ENCODE assay signal across 19 cellular contexts in genomic region chr10:59959619-59960018, GRCh38.
"Had no signal": no experiment of that assay in that cellular context is flagged by ENCODE, and none has a peak within 500 bp of the region (broad histone marks: within the 10 kb centered on the region; RNA-seq: fewer than 3 reads in every experiment).

No MANE protein-coding gene starts in this region.

- H3K27ac Mint-ChIP-seq: dendritic cell treated with granulocyte-macrophage colony-stimulating factor and Interleukin-4, amounts not matched to agents 40 ng/mL and 50 ng/mL, for 4 days; effector memory CD8-positive, alpha-beta T cell; natural killer cell treated with Interleukin-12 subunit alpha and Interleukin-12 subunit beta and Interleukin-15 and Interleukin-18, amount 100 ng/mL, for 72 hours; type B pancreatic cell had no signal

- DNase-seq: cerebellar nuclear complex; effector memory CD8-positive, alpha-beta T cell; foreskin melanocyte; heart left ventricle; hippocampal formation; kidney glomerular epithelial cell; psoas muscle; retina; stimulated activated CD4-positive, alpha-beta T cell treated with anti-CD3 and anti-CD28 coated beads, Interleukin-2, amount 100 ng/mL, for 24 hours; stimulated activated naive CD4-positive, alpha-beta T cell; stomach; substantia nigra had no signal

- H3K4me3 Mint-ChIP-seq: dendritic cell treated with granulocyte-macrophage colony-stimulating factor and Interleukin-4, amounts not matched to agents 40 ng/mL and 50 ng/mL, for 4 days; effector memory CD8-positive, alpha-beta T cell; natural killer cell treated with Interleukin-12 subunit alpha and Interleukin-12 subunit beta and Interleukin-15 and Interleukin-18, amount 100 ng/mL, for 72 hours; type B pancreatic cell had no signal

- H3K27me3 Mint-ChIP-seq: dendritic cell treated with granulocyte-macrophage colony-stimulating factor and Interleukin-4, amounts not matched to agents 40 ng/mL and 50 ng/mL, for 4 days; type B pancreatic cell had no signal

- H3K9me3 ChIP-seq: heart left ventricle, psoas muscle, stomach, thoracic aorta had no signal

- H3K9me3 Mint-ChIP-seq: dendritic cell treated with granulocyte-macrophage colony-stimulating factor and Interleukin-4, amounts not matched to agents 40 ng/mL and 50 ng/mL, for 4 days; effector memory CD8-positive, alpha-beta T cell; type B pancreatic cell had no signal

- H3K4me1 ChIP-seq: psoas muscle, stomach had no signal

- ATAC-seq: effector memory CD8-positive, alpha-beta T cell; heart left ventricle; natural killer cell treated with Interleukin-12 subunit alpha and Interleukin-12 subunit beta and Interleukin-15 and Interleukin-18, amount 100 ng/mL, for 72 hours; psoas muscle; sciatic nerve had no signal

- H3K4me3 ChIP-seq: heart left ventricle, psoas muscle, stomach, thoracic aorta had no signal

- H3K27me3 ChIP-seq: heart left ventricle, stomach had no signal

- FAIRE-seq: colon, urothelium cell line had no signal

- H3K36me3 ChIP-seq: heart left ventricle, stomach, thoracic aorta had no signal

- H3K36me3 Mint-ChIP-seq: natural killer cell treated with Interleukin-12 subunit alpha and Interleukin-12 subunit beta and Interleukin-15 and Interleukin-18, amount 100 ng/mL, for 72 hours; type B pancreatic cell had no signal

- H3K27ac ChIP-seq: psoas muscle, stomach, thoracic aorta had no signal
